Comparison of ENCODE assay signal across 1 cellular context in genomic region chr2:237546876-237547395, GRCh38.
TF ChIP-seq lines count a peak whose summit lies in the region.

No MANE protein-coding gene starts in this region.

TF ChIP-seq in HEK293, 187 proteins besides CTCF, POLR2A, EP300 and RAD21 (continued from another document):
- TF ChIP-seq ZBTB49 (tag by site-specific recombination; IDR thresholded peaks at IDR 0.05; ENCODE audit: low read depth) (no peak), ZNF624 (tag by site-specific recombination; IDR thresholded peaks at IDR 0.05) (no peak), ZFHX2 (tag by site-specific recombination; conservative IDR thresholded peaks at IDR 0.05) (peak; percentile 28; the same call in 1 of the 2 replicates), ZSCAN4 (tag by site-specific recombination; IDR thresholded peaks at IDR 0.05) (no peak), ZBTB26 (tag by site-specific recombination; optimal IDR thresholded peaks at IDR 0.05) (no peak)
TF ChIP-seq in HEK293: peak in this region for 2.
